1 cellular context compared by ENCODE assay signal in the genomic region with DNA sequence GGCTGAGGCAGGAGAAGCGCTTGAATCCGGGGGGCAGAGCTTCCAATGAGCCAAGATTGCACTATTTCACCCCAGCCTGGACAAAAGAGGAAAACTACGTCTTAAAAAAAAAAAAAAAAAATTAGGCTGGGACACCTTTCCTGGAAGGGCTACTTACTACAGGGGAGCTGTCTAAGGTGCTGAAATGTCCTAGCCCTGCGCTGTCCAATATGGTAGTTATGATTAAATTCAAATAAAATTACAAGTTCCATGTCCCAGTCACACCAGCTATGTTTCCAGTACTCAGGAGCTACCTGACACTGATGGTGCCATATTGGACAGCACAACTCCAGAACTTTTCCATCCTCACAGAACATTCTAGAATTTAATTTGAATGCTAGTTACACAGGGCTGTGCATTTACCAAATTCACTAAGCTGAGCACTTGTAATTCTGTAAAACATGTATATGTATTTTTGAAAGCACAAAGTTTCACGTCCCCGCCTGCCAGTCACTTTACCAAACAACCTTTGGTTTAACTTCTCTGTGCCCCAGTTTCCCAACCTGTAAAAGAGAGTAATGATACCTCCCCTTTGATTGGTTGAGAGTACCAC.
TF ChIP-seq lines count a peak whose summit lies in the region.

No MANE protein-coding gene starts in this region.

TF ChIP-seq in K562, 482 proteins besides CTCF, POLR2A, EP300 and RAD21 (continued from another document):
- TF ChIP-seq ZBTB49 (CRISPR knock-in tag; IDR thresholded peaks at IDR 0.05; ENCODE audit: borderline replicate concordance) (0 out of 2 replicates have a peak, but pooled peaks have one; percentile 75), ZNF589 (CRISPR knock-in tag; IDR thresholded peaks at IDR 0.05; ENCODE audit: low read depth) (0 out of 2 replicates have a peak, but pooled peaks have one; percentile 24), L3MBTL2 (IDR thresholded peaks at IDR 0.05) (no peak), SIN3A (IDR thresholded peaks at IDR 0.05; ENCODE audit: borderline replicate concordance in 2 of 2, control insufficient read depth in 1 of 2, low read depth in 2 of 2, low read length in 2 of 2) (peak in 1 of 2 experiments; percentile 95; a peak in 2 of 4 replicates), HDAC2 (IDR thresholded peaks at IDR 0.05) (peak; percentile 36; the same call in 1 of the 2 replicates), ELF4 (CRISPR knock-in tag; IDR thresholded peaks at IDR 0.05) (no peak)
